ENCODE assay signal across 18 cellular contexts in the genomic region with DNA sequence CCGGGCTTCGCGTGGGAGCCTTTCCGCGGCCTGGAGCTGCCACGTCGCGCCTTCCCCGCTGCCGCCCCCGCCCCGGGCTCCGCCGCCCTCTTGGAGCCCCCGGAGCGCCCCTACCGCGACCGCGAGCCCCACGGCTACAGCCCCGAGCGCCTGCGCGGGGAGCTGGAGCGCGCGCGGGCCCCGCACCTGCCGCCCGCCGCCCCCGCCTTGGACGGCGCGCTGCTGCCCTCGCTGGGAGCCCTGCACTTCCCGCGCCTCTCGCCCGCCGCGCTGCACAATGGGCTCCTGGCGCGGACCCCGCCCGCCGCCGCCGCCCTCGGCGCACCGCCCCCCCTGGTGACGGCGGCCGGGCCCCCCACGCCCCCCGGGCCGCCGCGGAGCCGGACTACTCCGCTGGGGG. TPM values are rescaled to one million over a fixed set of nuclear protein-coding genes. Genes with fewer than 3 reads are reported as not detected.
DNase-seq lines count a peak whose midpoint lies in the region; ATAC-seq and TF ChIP-seq lines count a peak whose summit lies in the region.
"Had no signal": no experiment of that assay in that cellular context is flagged by ENCODE, and none has a peak within 500 bp of the region (broad histone marks: within the 10 kb centered on the region; RNA-seq: fewer than 3 reads in every experiment).

No MANE protein-coding gene starts in this region.

- H3K9ac ChIP-seq in neural progenitor cell = no peak overlapping the region

- H4K20me1 ChIP-seq in GM23338 (replicated peaks; ENCODE audit: insufficient read depth) = peaks cover 12% of the 10 kb centered on the region
- H4K20me1 ChIP-seq in neural progenitor cell (ENCODE audit: low read depth) = peaks cover 66% of the 10 kb centered on the region

- H3K79me2 ChIP-seq in GM23338 (replicated peaks; ENCODE audit: insufficient read depth) (no peaks in the 10 kb centered on the region), neural progenitor cell (ENCODE audit: low read depth) (no peaks in the 10 kb centered on the region)

- peak overlapping the region; percentile 56 for H3K4me3 ChIP-seq in GM23338
- peak overlapping the region; percentile 32; the same call in 1 of the 2 replicates for H3K4me3 ChIP-seq in iPS DF 6.9 (ENCODE audit: low read length)
- H3K4me3 ChIP-seq in neural progenitor cell = peak overlapping the region; percentile 39
- H3K4me3 ChIP-seq: HAP-1 had no signal

- no peaks in the 10 kb centered on the region for H3K9me3 ChIP-seq in iPS DF 6.9 (ENCODE audit: control insufficient read depth, insufficient read depth, low read length)
- H3K9me3 ChIP-seq in neural progenitor cell (ENCODE audit: low read depth) = no peaks in the 10 kb centered on the region
- no peaks in the 10 kb centered on the region for H3K9me3 ChIP-seq in T-helper 17 cell (ENCODE audit: control insufficient read depth, low read length, poor library complexity, severe bottlenecking)
- H3K9me3 ChIP-seq: HAP-1 had no signal

- peaks cover 7% of the 10 kb centered on the region for H3K4me1 ChIP-seq in GM23338 (ENCODE audit: insufficient read depth)
- H3K4me1 ChIP-seq in iPS DF 6.9 (ENCODE audit: control insufficient read depth, insufficient read depth, low read length) = no peaks in the 10 kb centered on the region
- peaks cover 15% of the 10 kb centered on the region for H3K4me1 ChIP-seq in neural progenitor cell
- H3K4me1 ChIP-seq: HAP-1 had no signal

- ATAC-seq in GM23338 (peak; percentile 2; the same call in 2 of the 3 replicates), WTC11 (peak; percentile 31), T-helper 17 cell (no peak)

- no peaks in the 10 kb centered on the region for H3K36me3 ChIP-seq in GM23338 (ENCODE audit: insufficient read depth)
- peaks cover 3% of the 10 kb centered on the region; the same call in 1 of the 2 replicates for H3K36me3 ChIP-seq in iPS DF 6.9 (ENCODE audit: control insufficient read depth, insufficient read depth, low read length)
- no peaks in the 10 kb centered on the region for H3K36me3 ChIP-seq in neural progenitor cell

- H3K4me1 Mint-ChIP-seq in GM23338 = peaks cover 7% of the 10 kb centered on the region
- H3K4me1 Mint-ChIP-seq in WTC11 = peaks cover 5% of the 10 kb centered on the region
- peaks cover 4% of the 10 kb centered on the region for H3K4me1 Mint-ChIP-seq in neural progenitor cell
- peaks cover 5% of the 10 kb centered on the region for H3K4me1 Mint-ChIP-seq in T-helper 17 cell

- H3K27me3 Mint-ChIP-seq in GM23338 (ENCODE audit: insufficient read depth, low read depth, poor library complexity) (peaks cover 57% of the 10 kb centered on the region), WTC11 (ENCODE audit: low read depth) (peaks cover 63% of the 10 kb centered on the region), neural progenitor cell (ENCODE audit: insufficient read depth, low read depth) (peaks cover 29% of the 10 kb centered on the region), T-helper 17 cell (no peaks in the 10 kb centered on the region)

- WGBS in iPS DF 6.9 (ENCODE audit: insufficient coverage, insufficient read length) = no CpG with 5 or more reads among the region's 64 CpGs

- H3K27ac Mint-ChIP-seq in GM23338 = no peak overlapping the region
- H3K27ac Mint-ChIP-seq in WTC11 = no peak overlapping the region
- H3K27ac Mint-ChIP-seq in neural progenitor cell = no peak overlapping the region
- H3K27ac Mint-ChIP-seq in T-helper 17 cell = no peak overlapping the region

- no peak for TF ChIP-seq CTCF in GM23338 (conservative IDR thresholded peaks at IDR 0.05; ENCODE audit: low read depth in 2 of 2)
- TF ChIP-seq CTCF in WTC11 (IDR thresholded peaks at IDR 0.05) = no peak
- no peak for TF ChIP-seq CTCF in neural progenitor cell (IDR thresholded peaks at IDR 0.05)

- DNase-seq in GM23338 (ENCODE audit: low spot score) = peak; percentile 62
- DNase-seq in WTC11 (ENCODE audit: low spot score) = no peak
- DNase-seq in iPS DF 6.9 (ENCODE audit: low read depth, low spot score) = no peak
- DNase-seq in neural progenitor cell (ENCODE audit: low spot score) = peak; percentile 57
- DNase-seq in T-helper 17 cell = no peak
- DNase-seq in CD1c-positive myeloid dendritic cell (ENCODE audit: extremely low spot score) = no peak
- no peak for DNase-seq in mucosa of gallbladder (ENCODE audit: low spot score)
- no peak for DNase-seq in NCI-H446 (lab: John Stamatoyannopoulos, UW)
- DNase-seq: C1 segment of cervical spinal cord; DMS153; EL; NCI-H1048; NCI-H146; NCI-H2081 treated with DMSO at 0.1 percent for 48 hours; NCI-H2227 treated with DMSO at 0.1 percent for 48 hours; NCI-H526 treated with DMSO at 0.1 percent for 48 hours; NK-92 treated with Interleukin-12 subunit alpha and Interleukin-12 subunit beta, amount 100 ng/mL, for 24 hours had no signal

- no peak overlapping the region; the same call in 2 of the 3 replicates for H3K4me3 Mint-ChIP-seq in GM23338
- H3K4me3 Mint-ChIP-seq in WTC11 = no peak overlapping the region
- no peak overlapping the region for H3K4me3 Mint-ChIP-seq in neural progenitor cell
- H3K4me3 Mint-ChIP-seq in T-helper 17 cell = no peak overlapping the region

- peak overlapping the region; percentile 90 for H3K4me2 ChIP-seq in GM23338
- peak overlapping the region; percentile 74 for H3K4me2 ChIP-seq in neural progenitor cell

- H3K9me3 Mint-ChIP-seq in GM23338 = peaks cover 3% of the 10 kb centered on the region; the same call in 1 of the 3 replicates
- H3K9me3 Mint-ChIP-seq in WTC11 = no peaks in the 10 kb centered on the region
- no peaks in the 10 kb centered on the region for H3K9me3 Mint-ChIP-seq in neural progenitor cell

- H3K27ac ChIP-seq in GM23338 (ENCODE audit: low read depth) = no peak overlapping the region
- H3K27ac ChIP-seq in iPS DF 6.9 (ENCODE audit: low read length) = no peak overlapping the region
- H3K27ac ChIP-seq in neural progenitor cell = no peak overlapping the region

- H3K36me3 Mint-ChIP-seq in GM23338 (ENCODE audit: low read depth) (peaks cover 12% of the 10 kb centered on the region), WTC11 (0 out of 2 replicates have a peak, but pooled peaks cover 2% of the 10 kb centered on the region), neural progenitor cell (peaks cover 6% of the 10 kb centered on the region), T-helper 17 cell (ENCODE audit: low read depth) (peaks cover 4% of the 10 kb centered on the region)

- H2AFZ ChIP-seq in GM23338 (no peak overlapping the region), neural progenitor cell (replicated peaks) (no peak overlapping the region)

- POLR2A ChIA-PET in WTC11 (lab: Charles Lee) = no interaction called here

- CTCF ChIA-PET in WTC11 (lab: Charles Lee) = interaction anchor here (0.8 to 3.0 kb wide), 6 partner anchors 16 to 169 kb away, joined by 3 to 17 read pairs (median 6); no protein-coding TSS in a partner anchor

- H3F3A ChIP-seq in GM23338 (replicated peaks; ENCODE audit: low read depth) = peaks cover 17% of the 10 kb centered on the region
- peaks cover 27% of the 10 kb centered on the region for H3F3A ChIP-seq in neural progenitor cell (ENCODE audit: low read depth)

- H3K27me3 ChIP-seq in GM23338 (ENCODE audit: insufficient read depth) (peaks cover 44% of the 10 kb centered on the region), iPS DF 6.9 (ENCODE audit: control insufficient read depth, insufficient read depth, low read length) (peaks cover 9% of the 10 kb centered on the region; the same call in 1 of the 2 replicates), neural progenitor cell (peaks cover 83% of the 10 kb centered on the region)

- no peaks in the 10 kb centered on the region for H3K9me2 ChIP-seq in GM23338 (ENCODE audit: insufficient read depth)

TF ChIP-seq in WTC11, 78 proteins besides CTCF, POLR2A, EP300 and RAD21 (continues in another document):
- TF ChIP-seq ETV6 (CRISPR knock-in tag; IDR thresholded peaks at IDR 0.05) (no peak), NFYB (CRISPR knock-in tag; conservative IDR thresholded peaks at IDR 0.05; ENCODE audit: low read depth) (no peak), CREB1 (CRISPR knock-in tag; IDR thresholded peaks at IDR 0.05) (no peak), ZNF423 (CRISPR knock-in tag; IDR thresholded peaks at IDR 0.05) (peak; percentile 22; the same call in 1 of the 2 replicates)
- TF ChIP-seq, protein P1, sequence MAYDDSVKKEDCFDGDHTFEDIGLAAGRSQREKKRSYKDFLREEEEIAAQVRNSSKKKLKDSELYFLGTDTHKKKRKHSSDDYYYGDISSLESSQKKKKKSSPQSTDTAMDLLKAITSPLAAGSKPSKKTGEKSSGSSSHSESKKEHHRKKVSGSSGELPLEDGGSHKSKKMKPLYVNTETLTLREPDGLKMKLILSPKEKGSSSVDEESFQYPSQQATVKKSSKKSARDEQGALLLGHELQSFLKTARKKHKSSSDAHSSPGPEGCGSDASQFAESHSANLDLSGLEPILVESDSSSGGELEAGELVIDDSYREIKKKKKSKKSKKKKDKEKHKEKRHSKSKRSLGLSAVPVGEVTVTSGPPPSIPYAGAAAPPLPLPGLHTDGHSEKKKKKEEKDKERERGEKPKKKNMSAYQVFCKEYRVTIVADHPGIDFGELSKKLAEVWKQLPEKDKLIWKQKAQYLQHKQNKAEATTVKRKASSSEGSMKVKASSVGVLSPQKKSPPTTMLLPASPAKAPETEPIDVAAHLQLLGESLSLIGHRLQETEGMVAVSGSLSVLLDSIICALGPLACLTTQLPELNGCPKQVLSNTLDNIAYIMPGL (CRISPR knock-in tag; IDR thresholded peaks at IDR 0.05) = no peak

RNA-seq across cellular contexts. Expression of a gene that starts 27.1 kb away (rescaled TPM):
- 1.7 TPM in 1 of 2 replicates, not detected in the other for total RNA-seq in GM23338 (2014; rRNA removed; shearing (Covaris generic))
- polyA plus RNA-seq in GM23338 (2016; fragmentation: Nextera tagmentation; extraction: Ambion mirVana) = not detected in 2 replicates
- total RNA-seq in WTC11 (2021) (0.24 TPM in 1 of 3 replicates, not detected in the others), neural progenitor cell (ENCODE audit: low replicate concordance) (0.34 TPM in 1 of 2 replicates, not detected in the other), T-helper 17 cell (not detected), mucosa of gallbladder (not detected)

RNA-seq across cellular contexts. Expression of a gene that starts 35.3 kb away (rescaled TPM):
- 1.7 and 3.0 TPM in 2 replicates for total RNA-seq in GM23338 (2014; rRNA removed; shearing (Covaris generic))
- polyA plus RNA-seq in GM23338 (2016; fragmentation: Nextera tagmentation; extraction: Ambion mirVana) = 1.1 and 2.3 TPM in 2 replicates
- 1.6 to 2.6 TPM (median 2.1 TPM) in 3 replicates for total RNA-seq in WTC11 (2021)
- total RNA-seq in neural progenitor cell (ENCODE audit: low replicate concordance) = 0.15 TPM in 1 of 2 replicates, not detected in the other
- total RNA-seq in T-helper 17 cell = not detected
- not detected for total RNA-seq in mucosa of gallbladder

Comparison
In these comparisons a context has a peak if more than half of its experiments do, and no peak if none do; other contexts are left out.
1. DNase-seq: peak in GM23338 (single experiment) and neural progenitor cell (single experiment); none in WTC11 (single experiment), iPS DF 6.9 (single experiment), T-helper 17 cell (0 of 3), CD1c-positive myeloid dendritic cell (single experiment), mucosa of gallbladder (single experiment) and NCI-H446 (0 of 2).
2. Peak in every context shown above with its lines, with median percentiles within 50 percentile points of each other: H3K4me3 ChIP-seq.